Comparison of ENCODE assay signal across 3 cellular contexts in the genomic region with DNA sequence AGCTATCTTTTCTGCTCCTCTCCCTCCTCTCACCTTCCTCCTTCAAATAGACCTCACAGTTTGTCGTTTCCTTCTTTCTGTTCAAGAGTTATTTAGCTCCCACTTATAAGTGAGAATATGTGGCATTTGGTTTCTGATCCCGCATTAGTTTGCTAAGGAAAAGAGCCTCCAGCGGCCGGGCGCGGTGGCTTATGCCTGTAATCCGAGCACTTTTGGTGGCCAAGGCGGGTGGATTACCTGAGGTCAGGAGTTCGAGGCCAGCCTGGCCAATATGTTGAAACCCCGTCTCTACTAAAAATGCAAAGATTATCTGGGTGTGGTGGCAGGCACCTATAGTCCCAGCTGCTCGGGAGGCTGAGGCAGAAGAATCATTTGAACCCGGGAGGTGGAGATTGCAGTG.
"Had no signal": no experiment of that assay in that cellular context is flagged by ENCODE, and none has a peak within 500 bp of the region (broad histone marks: within the 10 kb centered on the region; RNA-seq: fewer than 3 reads in every experiment).

No MANE protein-coding gene starts in this region.

- ATAC-seq: GM12878 had no signal

- DNase-seq: GDM1, GF-D8 had no signal

- H3K4me3 ChIP-seq: GM12878 had no signal
